13 cellular contexts compared by ENCODE assay signal in genomic region chr12:115872919-115873357, GRCh38.
A peak's percentile ranks its signal among the peaks of the same experiment; 100 is the strongest.
DNase-seq lines count a peak whose midpoint lies in the region; ATAC-seq and TF ChIP-seq lines count a peak whose summit lies in the region.
"Had no signal": no experiment of that assay in that cellular context is flagged by ENCODE, and none has a peak within 500 bp of the region (broad histone marks: within the 10 kb centered on the region; RNA-seq: fewer than 3 reads in every experiment).

No MANE protein-coding gene starts in this region.

- H3K9me3 Mint-ChIP-seq in mesothelial cell of epicardium = peaks cover 14% of the 10 kb centered on the region
- H3K9me3 Mint-ChIP-seq: activated naive CD4-positive, alpha-beta T cell treated with anti-CD3 and anti-CD28 coated beads, Interleukin-2, amount 10 ng/mL, durations not matched to agents 7 days and 5 days had no signal

- no peaks in the 10 kb centered on the region for H3K27me3 Mint-ChIP-seq in mesothelial cell of epicardium (ENCODE audit: low read depth)

- H3K27ac Mint-ChIP-seq in mesothelial cell of epicardium = peak overlapping the region; percentile 66
- H3K27ac Mint-ChIP-seq: activated CD8-positive, alpha-beta T cell treated with anti-CD3 and anti-CD28 coated beads, Interleukin-2, amount 10 ng/mL, durations not matched to agents 7 days and 5 days; activated naive CD4-positive, alpha-beta T cell treated with anti-CD3 and anti-CD28 coated beads, Interleukin-2, amount 10 ng/mL, durations not matched to agents 7 days and 5 days had no signal

- no peaks in the 10 kb centered on the region for H3K36me3 Mint-ChIP-seq in mesothelial cell of epicardium
- H3K36me3 Mint-ChIP-seq: activated naive CD4-positive, alpha-beta T cell treated with anti-CD3 and anti-CD28 coated beads, Interleukin-2, amount 10 ng/mL, durations not matched to agents 7 days and 5 days had no signal

- H3K9me3 ChIP-seq in colonic mucosa (no peaks in the 10 kb centered on the region), MG63 (no peaks in the 10 kb centered on the region)
- H3K9me3 ChIP-seq: vagina had no signal

- H3K4me1 Mint-ChIP-seq in mesothelial cell of epicardium = peaks cover 31% of the 10 kb centered on the region
- H3K4me1 Mint-ChIP-seq: activated naive CD4-positive, alpha-beta T cell treated with anti-CD3 and anti-CD28 coated beads, Interleukin-2, amount 10 ng/mL, durations not matched to agents 7 days and 5 days had no signal

- H3K4me3 Mint-ChIP-seq in mesothelial cell of epicardium = no peak overlapping the region
- H3K4me3 Mint-ChIP-seq: activated CD8-positive, alpha-beta T cell treated with anti-CD3 and anti-CD28 coated beads, Interleukin-2, amount 10 ng/mL, durations not matched to agents 7 days and 5 days; activated naive CD4-positive, alpha-beta T cell treated with anti-CD3 and anti-CD28 coated beads, Interleukin-2, amount 10 ng/mL, durations not matched to agents 7 days and 5 days had no signal

- H3K27ac ChIP-seq in colonic mucosa = peak overlapping the region; percentile 53
- H3K27ac ChIP-seq: vagina had no signal

- H3K27me3 ChIP-seq in colonic mucosa (no peaks in the 10 kb centered on the region), MG63 (0 out of 2 replicates have a peak, but pooled peaks cover 4% of the 10 kb centered on the region)
- H3K27me3 ChIP-seq: vagina had no signal

- H3K9ac ChIP-seq in colonic mucosa (ENCODE audit: low read depth in 2 of 2, low read length in 2 of 2) = no peak overlapping the region

- no peak for TF ChIP-seq CTCF in colonic mucosa (IDR thresholded peaks at IDR 0.05)
- no peak for TF ChIP-seq CTCF in mesothelial cell of epicardium (IDR thresholded peaks at IDR 0.05; ENCODE audit: unreplicated experiment)

- H3K4me3 ChIP-seq in colonic mucosa (no peak overlapping the region), MG63 (no peak overlapping the region)
- H3K4me3 ChIP-seq: vagina had no signal

- ATAC-seq in GM21717 (IDR thresholded peaks at IDR 0.05; ENCODE audit: unreplicated experiment) = no peak
- no peak for ATAC-seq in SK-N-SH treated with all-trans-retinoic acid at 6 μM for 48 hours
- ATAC-seq: activated CD8-positive, alpha-beta T cell treated with anti-CD3 and anti-CD28 coated beads, Interleukin-2, amount 10 ng/mL, durations not matched to agents 7 days and 5 days had no signal

- H3K4me1 ChIP-seq in colonic mucosa = no peaks in the 10 kb centered on the region

- intact Hi-C loops in colonic mucosa (cut with DNase I) = no loop called here

- DNase-seq in DMS153 treated with DMSO at 0.1 percent for 48 hours (lab: John Stamatoyannopoulos, UW; ENCODE audit: unreplicated experiment) (peak; percentile 96), NCI-H2029 treated with DMSO at 0.1 percent for 48 hours (lab: John Stamatoyannopoulos, UW) (peak; percentile 96), colonic mucosa (peak; percentile 92), mesothelial cell of epicardium (ENCODE audit: low spot score in 2 of 2, unreplicated experiment in 2 of 2) (peak in 1 of 2 experiments; percentile 53), MG63 (no peak)
- no peak for DNase-seq in central memory CD4-positive, alpha-beta T cell
- DNase-seq: activated CD8-positive, alpha-beta T cell treated with anti-CD3 and anti-CD28 coated beads, Interleukin-2, amount 10 ng/mL, durations not matched to agents 7 days and 5 days; activated naive CD4-positive, alpha-beta T cell treated with anti-CD3 and anti-CD28 coated beads, Interleukin-2, amount 10 ng/mL, durations not matched to agents 7 days and 5 days; EL; NCI-H1436 had no signal

- H3K36me3 ChIP-seq in colonic mucosa (no peaks in the 10 kb centered on the region), MG63 (no peaks in the 10 kb centered on the region)
- H3K36me3 ChIP-seq: vagina had no signal

TF ChIP-seq in SK-N-SH treated with all-trans-retinoic acid at 6 μM for 48 hours, 23 proteins besides CTCF, POLR2A, EP300 and RAD21:
- TF ChIP-seq RARB (CRISPR knock-in tag; IDR thresholded peaks at IDR 0.05) (no peak), TCF4 (CRISPR knock-in tag; IDR thresholded peaks at IDR 0.05; ENCODE audit: borderline replicate concordance) (no peak), ZNF70 (CRISPR knock-in tag; IDR thresholded peaks at IDR 0.05) (no peak), ZFP3 (CRISPR knock-in tag; IDR thresholded peaks at IDR 0.05) (no peak), ESRRG (CRISPR knock-in tag; IDR thresholded peaks at IDR 0.05) (no peak), ZNF8 (CRISPR knock-in tag; IDR thresholded peaks at IDR 0.05) (no peak), TSHZ2 (CRISPR knock-in tag; IDR thresholded peaks at IDR 0.05) (no peak), ZFP30 (CRISPR knock-in tag; IDR thresholded peaks at IDR 0.05) (no peak), ISL1 (CRISPR knock-in tag; IDR thresholded peaks at IDR 0.05) (no peak), GLIS3 (CRISPR knock-in tag; IDR thresholded peaks at IDR 0.05) (no peak), CSDC2 (CRISPR knock-in tag; IDR thresholded peaks at IDR 0.05) (no peak), OSR1 (CRISPR knock-in tag; IDR thresholded peaks at IDR 0.05) (no peak), PPARA (CRISPR knock-in tag; IDR thresholded peaks at IDR 0.05; ENCODE audit: borderline replicate concordance) (no peak), SNAI2 (CRISPR knock-in tag; IDR thresholded peaks at IDR 0.05) (no peak), ARNTL (CRISPR knock-in tag; IDR thresholded peaks at IDR 0.05; ENCODE audit: borderline replicate concordance, low read depth) (no peak), ZC3H10 (CRISPR knock-in tag; IDR thresholded peaks at IDR 0.05) (no peak), PATZ1 (CRISPR knock-in tag; IDR thresholded peaks at IDR 0.05; ENCODE audit: borderline replicate concordance) (no peak), POU6F1 (CRISPR knock-in tag; IDR thresholded peaks at IDR 0.05; ENCODE audit: borderline replicate concordance, low read depth) (no peak)

Comparison
In these comparisons a context has a peak if more than half of its experiments do, and no peak if none do; other contexts are left out.
1. DNase-seq: peak in DMS153 treated with DMSO at 0.1 percent for 48 hours (single experiment), NCI-H2029 treated with DMSO at 0.1 percent for 48 hours (single experiment) and colonic mucosa (single experiment); none in central memory CD4-positive, alpha-beta T cell (single experiment) and MG63 (single experiment).